Comparison of ENCODE assay signal across 1 cellular context in the genomic region with DNA sequence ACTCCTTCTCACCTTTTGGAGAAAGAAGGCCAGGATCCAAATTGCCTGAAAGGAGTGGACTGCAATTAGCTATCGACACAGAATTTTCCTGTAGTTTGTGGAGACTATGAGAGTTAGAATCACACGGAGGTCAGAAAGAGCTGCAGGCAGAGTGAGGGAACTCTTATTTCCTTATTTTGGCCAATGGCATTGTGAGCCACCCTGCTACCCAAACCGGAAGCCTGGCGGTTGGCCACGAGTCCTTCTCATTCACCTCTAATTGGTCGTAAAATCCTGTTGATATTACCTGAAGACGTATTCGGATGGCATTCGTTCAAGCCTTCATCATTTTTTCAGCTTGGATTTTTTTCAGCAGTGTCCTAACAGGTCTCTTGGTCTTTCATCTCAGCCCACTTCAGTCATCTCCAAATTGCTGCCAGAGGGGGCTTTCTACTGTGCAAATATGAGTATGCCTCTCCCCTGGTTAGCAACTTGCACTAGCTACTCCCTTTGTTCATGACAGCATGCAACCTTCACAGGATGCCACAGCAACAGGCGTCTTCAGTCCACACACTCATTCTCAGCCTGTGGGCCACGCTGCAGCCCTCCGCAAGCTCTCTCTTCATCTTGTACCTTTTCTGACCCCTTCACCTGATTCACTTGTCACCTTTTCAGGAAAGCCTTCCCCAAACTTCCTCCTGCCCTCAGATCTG.
TF ChIP-seq lines count a peak whose summit lies in the region.

No MANE protein-coding gene starts in this region.

TF ChIP-seq in SK-N-SH, 30 proteins besides CTCF, POLR2A, EP300 and RAD21 (continued from another document):
- TF ChIP-seq PBX3 (IDR thresholded peaks at IDR 0.05) (no peak), FOXM1 (IDR thresholded peaks at IDR 0.05; ENCODE audit: low read depth) (no peak), JUND (IDR thresholded peaks at IDR 0.05) (no peak), TAF1 (IDR thresholded peaks at IDR 0.05; ENCODE audit: borderline replicate concordance, low read depth, low read length) (no peak)
TF ChIP-seq in SK-N-SH: peak in this region for 0.
